ENCODE assay signal across 17 cellular contexts in genomic region chr7:2004841-2005351, GRCh38.
DNase-seq lines count a peak whose midpoint lies in the region; ATAC-seq and TF ChIP-seq lines count a peak whose summit lies in the region.
"Had no signal": no experiment of that assay in that cellular context is flagged by ENCODE, and none has a peak within 500 bp of the region (broad histone marks: within the 10 kb centered on the region; RNA-seq: fewer than 3 reads in every experiment).

No MANE protein-coding gene starts in this region.

- H3K9me3 Mint-ChIP-seq in glutamatergic neuron (ENCODE audit: unreplicated experiment) (peaks cover 15% of the 10 kb centered on the region), natural killer cell (no peaks in the 10 kb centered on the region)
- H3K9me3 Mint-ChIP-seq: activated CD4-positive, alpha-beta memory T cell treated with anti-CD3 and anti-CD28 coated beads for 36 hours; T-helper 2 cell treated with Interferon-gamma antibody and Interleukin-4, amounts not matched to agents 5 μg/mL and 100 μg/mL, for 36 hours had no signal

- intact Hi-C loops in natural killer cell (cut with micrococcal nuclease): no loop called here
- intact Hi-C loops in uterus (cut with DNase I; ENCODE audit: low total_unique reads): no loop called here

- no peaks in the 10 kb centered on the region for H3K36me3 Mint-ChIP-seq in glutamatergic neuron (ENCODE audit: unreplicated experiment)
- H3K36me3 Mint-ChIP-seq in natural killer cell: no peaks in the 10 kb centered on the region
- H3K36me3 Mint-ChIP-seq: activated CD4-positive, alpha-beta memory T cell treated with anti-CD3 and anti-CD28 coated beads for 36 hours had no signal

- no peak overlapping the region for H3K4me3 Mint-ChIP-seq in glutamatergic neuron (ENCODE audit: unreplicated experiment)
- no peak overlapping the region for H3K4me3 Mint-ChIP-seq in natural killer cell
- H3K4me3 Mint-ChIP-seq: activated CD4-positive, alpha-beta memory T cell treated with anti-CD3 and anti-CD28 coated beads for 36 hours; T-helper 2 cell treated with Interferon-gamma antibody and Interleukin-4, amounts not matched to agents 5 μg/mL and 100 μg/mL, for 36 hours had no signal

- H3K4me1 ChIP-seq in uterus: no peaks in the 10 kb centered on the region
- H3K4me1 ChIP-seq: breast epithelium had no signal

- H3K27ac ChIP-seq in uterus: no peak overlapping the region
- H3K27ac ChIP-seq: breast epithelium had no signal

- H3K27me3 Mint-ChIP-seq in glutamatergic neuron (ENCODE audit: unreplicated experiment) (peaks cover 5% of the 10 kb centered on the region), natural killer cell (ENCODE audit: low read depth in 2 of 2) (peaks cover 12 to 16% of the 10 kb centered on the region in 2 donors)
- H3K27me3 Mint-ChIP-seq: activated CD4-positive, alpha-beta memory T cell treated with anti-CD3 and anti-CD28 coated beads for 36 hours had no signal

- TF ChIP-seq CTCF in glutamatergic neuron (IDR thresholded peaks at IDR 0.05; ENCODE audit: partially characterized antibody, unreplicated experiment): no peak
- TF ChIP-seq CTCF in natural killer cell (IDR thresholded peaks at IDR 0.05): no peak
- TF ChIP-seq CTCF in uterus (IDR thresholded peaks at IDR 0.05): no peak

- H3K36me3 ChIP-seq in uterus: no peaks in the 10 kb centered on the region
- H3K36me3 ChIP-seq: breast epithelium had no signal

- peak; percentile 2 for DNase-seq in activated naive CD4-positive, alpha-beta T cell treated with anti-CD3 and anti-CD28 coated beads, Interleukin-2, amount 50 U/mL, for 16 hours
- DNase-seq in activated naive CD4-positive, alpha-beta T cell treated with Interleukin-2 at 50 U/mL for 16 hours: no peak
- DNase-seq in glutamatergic neuron: peak; percentile 15
- peak; percentile 11 for DNase-seq in natural killer cell
- DNase-seq in uterus: peak; percentile 9 to 11
- no peak for DNase-seq in NOMO-1 treated with dmso at 0.1 percent for 144 hours (lab: John Stamatoyannopoulos, UW; ENCODE audit: unreplicated experiment)
- DNase-seq: ACHN; activated CD4-positive, alpha-beta memory T cell treated with anti-CD3 and anti-CD28 coated beads for 36 hours; Calu3; foreskin melanocyte; MV-4-11; SIG-M5; stimulated activated CD4-positive, alpha-beta T cell treated with anti-CD3 and anti-CD28 coated beads, Interleukin-4, amount 100 ng/mL, for 1 hour had no signal

- H3K27me3 ChIP-seq in uterus: no peaks in the 10 kb centered on the region
- H3K27me3 ChIP-seq: breast epithelium had no signal

- no peak for ATAC-seq in natural killer cell
- ATAC-seq in GM19328 (IDR thresholded peaks at IDR 0.05; ENCODE audit: unreplicated experiment): no peak
- no peak for ATAC-seq in GM19463 (IDR thresholded peaks at IDR 0.05; ENCODE audit: unreplicated experiment)

- TF ChIP-seq POLR2A in uterus (IDR thresholded peaks at IDR 0.05): no peak

- H3K27ac Mint-ChIP-seq in glutamatergic neuron (ENCODE audit: unreplicated experiment) (no peak overlapping the region), natural killer cell (no peak overlapping the region)
- H3K27ac Mint-ChIP-seq: activated CD4-positive, alpha-beta memory T cell treated with anti-CD3 and anti-CD28 coated beads for 36 hours; T-helper 2 cell treated with Interferon-gamma antibody and Interleukin-4, amounts not matched to agents 5 μg/mL and 100 μg/mL, for 36 hours had no signal

- no peaks in the 10 kb centered on the region for H3K9me3 ChIP-seq in uterus
- H3K9me3 ChIP-seq: breast epithelium had no signal

- peaks cover 25% of the 10 kb centered on the region for H3K4me1 Mint-ChIP-seq in glutamatergic neuron (ENCODE audit: low read depth, unreplicated experiment)
- peaks cover 29 to 37% of the 10 kb centered on the region in 2 donors for H3K4me1 Mint-ChIP-seq in natural killer cell

- H3K4me3 ChIP-seq in uterus: no peak overlapping the region
- H3K4me3 ChIP-seq: breast epithelium had no signal

Comparison
In these comparisons a context has a peak if more than half of its experiments do, and no peak if none do; other contexts are left out.
1. DNase-seq: peak in activated naive CD4-positive, alpha-beta T cell treated with anti-CD3 and anti-CD28 coated beads, Interleukin-2, amount 50 U/mL, for 16 hours (single experiment), glutamatergic neuron (single experiment), natural killer cell (single experiment) and uterus (2 of 2); none in activated naive CD4-positive, alpha-beta T cell treated with Interleukin-2 at 50 U/mL for 16 hours (single experiment) and NOMO-1 treated with dmso at 0.1 percent for 144 hours (single experiment).